12 cellular contexts compared by ENCODE assay signal in genomic region chr5:173680660-173681242, GRCh38.
DNase-seq lines count a peak whose midpoint lies in the region; ATAC-seq lines count a peak whose summit lies in the region.
"Had no signal": no experiment of that assay in that cellular context is flagged by ENCODE, and none has a peak within 500 bp of the region (broad histone marks: within the 10 kb centered on the region; RNA-seq: fewer than 3 reads in every experiment).

No MANE protein-coding gene starts in this region.

- H3K9me3 ChIP-seq in mesenchymal stem cell (ENCODE audit: control insufficient read depth, low read length) = peaks cover 9% of the 10 kb centered on the region
- H3K9me3 ChIP-seq: breast epithelium had no signal

- peak; percentile 81 for ATAC-seq in GM18867 (IDR thresholded peaks at IDR 0.05; ENCODE audit: unreplicated experiment)
- ATAC-seq in GM21576 (IDR thresholded peaks at IDR 0.05; ENCODE audit: unreplicated experiment) = peak; percentile 65
- ATAC-seq in HG03159 (IDR thresholded peaks at IDR 0.05; ENCODE audit: unreplicated experiment) = peak; percentile 78
- ATAC-seq in esophagus mucosa = no peak

- peak; percentile 8 for DNase-seq in mesenchymal stem cell
- DNase-seq in activated naive CD4-positive, alpha-beta T cell treated with anti-CD3 and anti-CD28 coated beads, Interleukin-2, amount 50 U/mL, for 16 hours = no peak
- no peak for DNase-seq in HCEC 1CT
- DNase-seq in activated naive CD4-positive, alpha-beta T cell treated with Interleukin-2 at 50 U/mL for 16 hours = no peak
- DNase-seq: activated T-cell treated with anti-CD3 and anti-CD28 coated beads for 4 hours; CD4-positive, CD25-positive, alpha-beta regulatory T cell; T-helper 9 cell had no signal

- H3K9ac ChIP-seq in mesenchymal stem cell (ENCODE audit: low read length) = no peak overlapping the region

- H3K27ac ChIP-seq in mesenchymal stem cell (ENCODE audit: low read length, poor library complexity, severe bottlenecking) = no peak overlapping the region
- H3K27ac ChIP-seq: breast epithelium had no signal

- no peaks in the 10 kb centered on the region for H3K4me1 ChIP-seq in mesenchymal stem cell (ENCODE audit: control insufficient read depth, insufficient read depth, low read depth, low read length)
- H3K4me1 ChIP-seq: breast epithelium had no signal

- H3K14ac ChIP-seq in mesenchymal stem cell (ENCODE audit: low read length in 2 of 2) = no peak overlapping the region

- no peak overlapping the region for H4K8ac ChIP-seq in mesenchymal stem cell (ENCODE audit: low read length)

- no peak overlapping the region for H2BK120ac ChIP-seq in mesenchymal stem cell (ENCODE audit: low read depth, low read length)

- H2AFZ ChIP-seq in mesenchymal stem cell (ENCODE audit: low read depth, low read length) = no peak overlapping the region

- no peak overlapping the region for H3K4me3 ChIP-seq in mesenchymal stem cell (ENCODE audit: insufficient read depth in 1 of 2, low read depth in 1 of 2, low read length in 2 of 2)
- H3K4me3 ChIP-seq: breast epithelium had no signal

- no peak overlapping the region for H3K23ac ChIP-seq in mesenchymal stem cell (ENCODE audit: low read length in 2 of 2)

- H2BK5ac ChIP-seq in mesenchymal stem cell (ENCODE audit: low read depth, low read length, poor library complexity, severe bottlenecking) = no peak overlapping the region

- no peak overlapping the region for H2AK5ac ChIP-seq in mesenchymal stem cell (ENCODE audit: low read length, severe bottlenecking)

- H2BK12ac ChIP-seq in mesenchymal stem cell (ENCODE audit: low read length in 2 of 2) = no peak overlapping the region

- 66% methylated on average over 3 of the region's 6 CpGs for WGBS in mesenchymal stem cell

- no peak overlapping the region for H3K18ac ChIP-seq in mesenchymal stem cell (ENCODE audit: low read depth in 1 of 2, low read length in 2 of 2)

- H3K4ac ChIP-seq in mesenchymal stem cell (ENCODE audit: low read depth in 1 of 2, low read length in 2 of 2) = no peak overlapping the region

- no peak overlapping the region for H3K4me2 ChIP-seq in mesenchymal stem cell (ENCODE audit: low read length, poor library complexity, severe bottlenecking)

- no peak overlapping the region for H4K91ac ChIP-seq in mesenchymal stem cell (ENCODE audit: low read length)

- no peaks in the 10 kb centered on the region for H3K36me3 ChIP-seq in mesenchymal stem cell (ENCODE audit: control insufficient read depth in 1 of 2, insufficient read depth in 2 of 2, low read depth in 1 of 2, low read length in 2 of 2)
- H3K36me3 ChIP-seq: breast epithelium had no signal

- H3K27me3 ChIP-seq in mesenchymal stem cell (ENCODE audit: control insufficient read depth in 1 of 2, insufficient read depth in 1 of 2, low read length in 2 of 2) = peaks cover 0 to 13% of the 10 kb centered on the region in 2 experiments
- H3K27me3 ChIP-seq: breast epithelium had no signal

- H3K79me1 ChIP-seq in mesenchymal stem cell (replicated peaks; ENCODE audit: low read length, poor library complexity, severe bottlenecking) = no peaks in the 10 kb centered on the region

- H2BK15ac ChIP-seq in mesenchymal stem cell (ENCODE audit: low read depth, poor library complexity, severe bottlenecking) = no peak overlapping the region
